Comparison of ENCODE assay signal across 33 cellular contexts in the genomic region with DNA sequence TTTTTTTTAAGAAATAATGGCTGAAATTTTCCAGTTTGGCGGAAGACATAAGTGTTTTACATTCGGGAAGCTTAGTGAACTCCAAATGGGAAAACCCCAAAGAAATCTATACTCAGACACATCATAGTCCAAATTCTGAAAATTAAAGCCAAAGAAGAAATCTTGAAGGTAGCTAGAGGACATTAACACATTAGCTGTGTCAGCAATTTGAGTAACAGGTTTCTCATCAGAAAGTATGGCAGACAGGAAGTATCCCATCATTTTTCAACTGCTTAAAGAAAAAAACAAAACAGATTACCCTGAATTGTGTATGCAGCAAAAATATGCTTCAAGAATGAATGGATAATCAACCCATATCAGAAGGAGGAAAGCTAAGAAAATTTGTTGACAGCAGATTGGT.
"Had no signal": no experiment of that assay in that cellular context is flagged by ENCODE, and none has a peak within 500 bp of the region (broad histone marks: within the 10 kb centered on the region; RNA-seq: fewer than 3 reads in every experiment).

No MANE protein-coding gene starts in this region.

- H3K4me3 ChIP-seq: ovary, psoas muscle, skin epidermis, smooth muscle cell, spleen, suprapubic skin, testis, tibial artery, transverse colon, upper lobe of right lung, uterus had no signal

- H3K79me2 ChIP-seq: parathyroid adenoma had no signal

- DNase-seq: naive thymus-derived CD8-positive, alpha-beta T cell; nephron progenitor cell; nucleus accumbens; ovary; posterior cingulate gyrus; psoas muscle; right cardiac atrium; spleen; stimulated activated CD4-positive, alpha-beta T cell treated with anti-CD3 and anti-CD28 coated beads, Interleukin-12 subunit alpha, Interleukin-12 subunit beta, amount 100 ng/mL, for 4 hours; stimulated activated CD4-positive, alpha-beta T cell treated with anti-CD3 and anti-CD28 coated beads, Interleukin-1b, Interleukin-23, amount 100 ng/mL, for 48 hours; stimulated activated CD4-positive, alpha-beta T cell treated with anti-CD3 and anti-CD28 coated beads, Interleukin-4, amount 100 ng/mL, for 1 hour; stimulated activated CD4-positive, alpha-beta T cell treated with anti-CD3 and anti-CD28 coated beads, Interleukin-4, amount 100 ng/mL, for 4 hours; stimulated activated CD8-positive, alpha-beta memory T cell treated with anti-CD3 and anti-CD28 coated beads, Interleukin-4, amount 100 ng/mL, for 48 hours; stimulated activated naive CD4-positive, alpha-beta T cell; stimulated activated naive CD8-positive, alpha-beta T cell treated with anti-CD3 and anti-CD28 coated beads, Interleukin-15, amount 100 ng/mL, for 72 hours; stimulated activated naive CD8-positive, alpha-beta T cell treated with anti-CD3 and anti-CD28 coated beads, Interleukin-15, Interleukin-2, amounts not matched to agents 100 U/mL and 50 U/mL, for 24 hours; substantia nigra; testis; tibial artery; transverse colon; upper lobe of right lung; uterus had no signal

- H3K9ac ChIP-seq: parathyroid adenoma had no signal

- ATAC-seq: naive thymus-derived CD8-positive, alpha-beta T cell; natural killer cell treated with Interleukin-12 subunit alpha and Interleukin-12 subunit beta and Interleukin-15 and Interleukin-18, amount 100 ng/mL, for 72 hours; psoas muscle; right cardiac atrium; sciatic nerve; stimulated activated memory B cell treated with anti-CD40 and anti-IgM and Interleukin-4, amounts not matched to agents 10 μg/mL and 1 μg/mL and 100 μg/mL, for 72 hours; stimulated activated naive CD8-positive, alpha-beta T cell treated with anti-CD3 and anti-CD28 coated beads, Interleukin-15, amount 100 ng/mL, for 72 hours; stimulated activated naive CD8-positive, alpha-beta T cell treated with anti-CD3 and anti-CD28 coated beads, Interleukin-15, Interleukin-2, amounts not matched to agents 100 U/mL and 50 U/mL, for 24 hours; upper lobe of right lung had no signal

- H3K4me2 ChIP-seq: smooth muscle cell had no signal

- H3K27me3 ChIP-seq: neutrophil, ovary, suprapubic skin, testis, tibial artery, transverse colon, upper lobe of right lung, uterus had no signal

- H3K27me3 Mint-ChIP-seq: progenitor cell of endocrine pancreas; stimulated activated naive CD8-positive, alpha-beta T cell treated with anti-CD3 and anti-CD28 coated beads, Interleukin-15, amount 100 ng/mL, for 72 hours; type B pancreatic cell had no signal

- H3K27ac ChIP-seq: neutrophil, ovary, parathyroid adenoma, psoas muscle, skin epidermis, spleen, suprapubic skin, testis, tibial artery, transverse colon, upper lobe of right lung, uterus had no signal

- H3K9me3 ChIP-seq: neutrophil, ovary, psoas muscle, testis, upper lobe of right lung, uterus had no signal

- H3K4me1 Mint-ChIP-seq: naive thymus-derived CD8-positive, alpha-beta T cell; nephron progenitor cell; neural crest cell; stimulated activated memory B cell treated with anti-CD40 and anti-IgM and Interleukin-4, amounts not matched to agents 10 μg/mL and 1 μg/mL and 100 μg/mL, for 72 hours; stimulated activated naive CD8-positive, alpha-beta T cell treated with anti-CD3 and anti-CD28 coated beads, Interleukin-15, amount 100 ng/mL, for 72 hours had no signal

- H3K4me1 ChIP-seq: parathyroid adenoma, psoas muscle, spleen, suprapubic skin, testis, tibial artery, transverse colon, upper lobe of right lung, uterus had no signal

- H3K36me3 ChIP-seq: neutrophil, ovary, spleen, suprapubic skin, transverse colon, upper lobe of right lung, uterus had no signal

- H3K4me3 Mint-ChIP-seq: naive thymus-derived CD8-positive, alpha-beta T cell; natural killer cell treated with Interleukin-12 subunit alpha and Interleukin-12 subunit beta and Interleukin-15 and Interleukin-18, amount 100 ng/mL, for 72 hours; nephron progenitor cell; neural crest cell; stimulated activated memory B cell treated with anti-CD40 and anti-IgM and Interleukin-4, amounts not matched to agents 10 μg/mL and 1 μg/mL and 100 μg/mL, for 72 hours; stimulated activated naive CD8-positive, alpha-beta T cell treated with anti-CD3 and anti-CD28 coated beads, Interleukin-15, amount 100 ng/mL, for 72 hours; type B pancreatic cell had no signal

- H3K9me3 Mint-ChIP-seq: type B pancreatic cell had no signal

- H2AFZ ChIP-seq: parathyroid adenoma had no signal
